In the genomic region with DNA sequence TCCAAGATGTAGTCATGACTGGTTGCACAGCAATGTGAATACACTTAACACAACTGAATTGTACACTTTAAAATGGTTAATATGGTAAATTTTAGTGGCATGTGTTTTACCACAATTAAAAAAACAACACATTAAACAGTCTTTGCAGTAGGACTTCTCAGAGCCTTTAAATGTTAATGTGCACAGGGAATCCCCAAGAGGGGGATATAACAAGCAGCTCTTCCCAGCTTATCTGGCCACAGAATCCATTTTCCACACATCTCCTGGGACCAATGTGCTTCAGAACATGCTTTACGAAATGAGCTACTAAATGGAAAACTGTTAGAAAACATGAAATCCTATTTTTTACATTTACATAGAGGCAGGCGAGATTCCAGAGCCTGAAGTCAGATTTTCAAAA, we compare ENCODE assay signal across 19 cellular contexts.
"Had no signal": no experiment of that assay in that cellular context is flagged by ENCODE, and none has a peak within 500 bp of the region (broad histone marks: within the 10 kb centered on the region; RNA-seq: fewer than 3 reads in every experiment).

No MANE protein-coding gene starts in this region.

- ATAC-seq: activated naive CD4-positive, alpha-beta T cell treated with anti-CD3 and anti-CD28 coated beads, Interleukin-2, amount 50 U/mL, for 72 hours; effector memory CD8-positive, alpha-beta T cell; natural killer cell treated with Interleukin-12 subunit alpha and Interleukin-12 subunit beta and Interleukin-15 and Interleukin-18, amount 100 ng/mL, for 72 hours; SK-N-SH treated with all-trans-retinoic acid at 6 μM for 48 hours; stimulated activated naive CD8-positive, alpha-beta T cell treated with anti-CD3 and anti-CD28 coated beads, Interleukin-15, Interleukin-2, amounts not matched to agents 100 U/mL and 50 U/mL, for 24 hours had no signal

- H3K4me3 Mint-ChIP-seq: natural killer cell treated with Interleukin-12 subunit alpha and Interleukin-12 subunit beta and Interleukin-15 and Interleukin-18, amount 100 ng/mL, for 72 hours had no signal

- H3K36me3 ChIP-seq: breast epithelium, colonic mucosa, esophagus muscularis mucosa, tibial artery had no signal

- H3K27me3 ChIP-seq: breast epithelium, colonic mucosa, dorsolateral prefrontal cortex, esophagus muscularis mucosa, tibial artery had no signal

- H3K27ac Mint-ChIP-seq: activated naive CD4-positive, alpha-beta T cell treated with anti-CD3 and anti-CD28 coated beads, Interleukin-2, amount 50 U/mL, for 72 hours; progenitor cell of endocrine pancreas had no signal

- H3K27ac ChIP-seq: breast epithelium, colonic mucosa, dorsolateral prefrontal cortex, esophagus muscularis mucosa, tibial artery had no signal

- DNase-seq: activated CD4-positive, alpha-beta T cell treated with anti-CD3 and anti-CD28 coated beads for 1 hour; activated CD4-positive, alpha-beta T cell treated with anti-CD3 and anti-CD28 coated beads, Interleukin-2, amount 50 U/mL, for 4 hours; activated effector memory CD4-positive, alpha-beta T cell treated with anti-CD3 and anti-CD28 coated beads, Interleukin-2, amount 50 U/mL, for 16 hours; amniotic stem cell; colonic mucosa; dorsolateral prefrontal cortex; effector memory CD8-positive, alpha-beta T cell; kidney glomerular epithelial cell; midbrain; retina; stimulated activated CD4-positive, alpha-beta T cell treated with anti-CD3 and anti-CD28 coated beads, Interleukin-4, amount 100 ng/mL, for 4 hours; stimulated activated naive CD8-positive, alpha-beta T cell treated with anti-CD3 and anti-CD28 coated beads, Interleukin-15, Interleukin-2, amounts not matched to agents 100 U/mL and 50 U/mL, for 24 hours; tibial artery had no signal

- H3K9me3 ChIP-seq: breast epithelium, colonic mucosa, esophagus muscularis mucosa, tibial artery had no signal

- H3K27me3 Mint-ChIP-seq: effector memory CD8-positive, alpha-beta T cell; natural killer cell treated with Interleukin-12 subunit alpha and Interleukin-12 subunit beta and Interleukin-15 and Interleukin-18, amount 100 ng/mL, for 72 hours; progenitor cell of endocrine pancreas had no signal

- H3K4me1 ChIP-seq: breast epithelium, colonic mucosa had no signal

- H3K9me3 Mint-ChIP-seq: activated naive CD4-positive, alpha-beta T cell treated with anti-CD3 and anti-CD28 coated beads, Interleukin-2, amount 50 U/mL, for 72 hours; effector memory CD8-positive, alpha-beta T cell; natural killer cell treated with Interleukin-12 subunit alpha and Interleukin-12 subunit beta and Interleukin-15 and Interleukin-18, amount 100 ng/mL, for 72 hours had no signal

- H3K4me3 ChIP-seq: breast epithelium, colonic mucosa, dorsolateral prefrontal cortex, esophagus muscularis mucosa, tibial artery had no signal
